9 cellular contexts compared by ENCODE assay signal in genomic region chr1:18955116-18955441, GRCh38. TPM values are rescaled to one million over a fixed set of nuclear protein-coding genes. Genes with fewer than 3 reads are reported as not detected.
DNase-seq lines count a peak whose midpoint lies in the region; ATAC-seq and TF ChIP-seq lines count a peak whose summit lies in the region.
"Had no signal": no experiment of that assay in that cellular context is flagged by ENCODE, and none has a peak within 500 bp of the region (broad histone marks: within the 10 kb centered on the region; RNA-seq: fewer than 3 reads in every experiment).

No MANE protein-coding gene starts in this region.

- CTCF ChIA-PET in CD8-positive, alpha-beta memory T cell (lab: Charles Lee) = interaction anchor here (1.3 to 6.7 kb wide), 7 partner anchors 12 to 48 kb away, joined by 3 to 36 read pairs (median 8); no protein-coding TSS in a partner anchor
- CTCF ChIA-PET in RWPE1 (lab: Yijun Ruan, JAX) = interaction anchor here (1.2 to 2.6 kb wide), 3 partner anchors 29 to 49 kb away, joined by 3 to 13 read pairs (median 5); no protein-coding TSS in a partner anchor

- H3K4me1 Mint-ChIP-seq in CD8-positive, alpha-beta memory T cell = peaks cover 68 to 77% (median 69%) of the 10 kb centered on the region in 3 donors

- H3K36me3 ChIP-seq in CD8-positive, alpha-beta memory T cell (ENCODE audit: insufficient read depth, low read length) = no peaks in the 10 kb centered on the region
- H3K36me3 ChIP-seq in parathyroid adenoma (ENCODE audit: control insufficient read depth, insufficient read depth, low read length) = no peaks in the 10 kb centered on the region

- H3K9ac ChIP-seq in parathyroid adenoma = no peak overlapping the region

- H3K4me3 ChIP-seq in CD8-positive, alpha-beta memory T cell (ENCODE audit: low read length) = peak overlapping the region; percentile 69
- peak overlapping the region; percentile 68 for H3K4me3 ChIP-seq in parathyroid adenoma (ENCODE audit: low read depth, low read length)

- H3K27me3 ChIP-seq in CD8-positive, alpha-beta memory T cell (ENCODE audit: insufficient read depth, low read length, poor library complexity, severe bottlenecking) = no peaks in the 10 kb centered on the region
- no peaks in the 10 kb centered on the region for H3K27me3 ChIP-seq in parathyroid adenoma (ENCODE audit: control insufficient read depth, insufficient read depth, low read length)

- peaks cover 66% of the 10 kb centered on the region for H3K4me1 ChIP-seq in CD8-positive, alpha-beta memory T cell (ENCODE audit: insufficient read depth, low read length)
- H3K4me1 ChIP-seq in parathyroid adenoma = peaks cover 22% of the 10 kb centered on the region

- H3K36me3 Mint-ChIP-seq in CD8-positive, alpha-beta memory T cell = peaks cover 0 to 21% (median 6%) of the 10 kb centered on the region in 3 donors

- no peak for DNase-seq in CD8-positive, alpha-beta memory T cell
- no peak for DNase-seq in RWPE1 (ENCODE audit: low spot score)
- DNase-seq in stimulated activated CD4-positive, alpha-beta T cell treated with anti-CD3 and anti-CD28 coated beads, Interleukin-4, amount 100 ng/mL, for 1 hour = no peak
- no peak for DNase-seq in NCI-H187 treated with DMSO at 0.1 percent for 48 hours (lab: John Stamatoyannopoulos, UW)
- DNase-seq in DMS114 treated with DMSO at 0.1 percent for 48 hours (lab: John Stamatoyannopoulos, UW; ENCODE audit: unreplicated experiment) = no peak
- DNase-seq in 8988T = no peak
- DNase-seq: NCI-H524 treated with DMSO at 0.1 percent for 48 hours had no signal

- POLR2A ChIA-PET in CD8-positive, alpha-beta memory T cell (lab: Charles Lee) = interaction anchor here (1.2 to 8.6 kb wide), 4 partner anchors 20 to 117 kb away, joined by 4 to 110 read pairs (median 8); partner anchors contain the start of gene ALDH4A1
- POLR2A ChIA-PET in RWPE1 (lab: Yijun Ruan, JAX; ENCODE audit: low non-redundant PET) = interaction anchor here (0.8 kb wide), 1 partner anchor 31 kb away, joined by 3 read pairs; no protein-coding TSS in a partner anchor

- H3K9me3 ChIP-seq in CD8-positive, alpha-beta memory T cell (ENCODE audit: low read length) = no peaks in the 10 kb centered on the region
- H3K9me3 ChIP-seq in parathyroid adenoma (ENCODE audit: control insufficient read depth, low read length) = no peaks in the 10 kb centered on the region

- H3K27me3 Mint-ChIP-seq in CD8-positive, alpha-beta memory T cell = peaks cover 0 to 4% of the 10 kb centered on the region in 2 donors

- ATAC-seq in esophagus mucosa = peak; percentile 0

- no peak overlapping the region for H2AFZ ChIP-seq in parathyroid adenoma

- no peaks in the 10 kb centered on the region for H3K9me3 Mint-ChIP-seq in CD8-positive, alpha-beta memory T cell

- H3K4me3 Mint-ChIP-seq in CD8-positive, alpha-beta memory T cell = peak overlapping the region; percentile 93 to 98 (median 95)

- H3K4me2 ChIP-seq in parathyroid adenoma (ENCODE audit: low read length) = peak overlapping the region; percentile 79

- peak overlapping the region; percentile 60 for H3K27ac ChIP-seq in CD8-positive, alpha-beta memory T cell (ENCODE audit: low read depth, low read length)
- H3K27ac ChIP-seq in RWPE1 = peak overlapping the region; percentile 82
- H3K27ac ChIP-seq in parathyroid adenoma = peak overlapping the region; percentile 39

- H3K27ac Mint-ChIP-seq in CD8-positive, alpha-beta memory T cell = peak overlapping the region; percentile 95 to 100 (median 100)

- H3K79me2 ChIP-seq in parathyroid adenoma = peaks cover 25% of the 10 kb centered on the region

- TF ChIP-seq CTCF in RWPE1 (conservative IDR thresholded peaks at IDR 0.05; ENCODE audit: low read depth) (no peak), parathyroid adenoma (IDR thresholded peaks at IDR 0.05) (no peak)

RNA-seq across cellular contexts. Expression of gene IFFO2, which starts 1.4 kb away (rescaled TPM):
- total RNA-seq in CD8-positive, alpha-beta memory T cell = 10 to 100 TPM; 33.1 to 37.7 TPM
- 3.2 TPM for polyA plus RNA-seq in CD8-positive, alpha-beta memory T cell
- total RNA-seq in esophagus mucosa = 70.2 TPM

RNA-seq across cellular contexts. Expression of gene ALDH4A1, which starts 52.7 kb away (rescaled TPM):
- total RNA-seq in CD8-positive, alpha-beta memory T cell = 1 to 10 TPM; 9.3 to 9.5 TPM
- polyA plus RNA-seq in CD8-positive, alpha-beta memory T cell = 1.4 TPM
- total RNA-seq in esophagus mucosa = 54.8 TPM
